23 cellular contexts compared by ENCODE assay signal in the genomic region with DNA sequence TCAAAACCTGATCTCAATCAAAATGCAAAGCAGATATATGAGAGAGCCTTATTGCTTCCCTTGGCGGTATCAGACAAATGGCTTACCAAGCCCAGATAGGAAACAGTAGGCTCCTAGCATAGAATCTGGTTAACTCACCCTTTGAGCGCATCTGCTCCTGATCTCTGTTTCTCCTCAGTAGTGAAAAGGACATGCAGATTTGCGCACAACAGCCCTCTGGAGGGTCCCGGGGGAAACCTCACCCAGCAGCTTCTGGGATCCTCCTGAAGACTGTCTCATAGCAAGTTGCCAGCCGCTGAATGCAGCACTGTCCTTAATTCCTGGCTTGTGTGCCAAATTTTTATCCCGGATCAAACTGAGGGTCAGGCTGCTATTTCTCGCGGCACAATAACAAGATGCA.
A peak's percentile ranks its signal among the peaks of the same experiment; 100 is the strongest.
DNase-seq lines count a peak whose midpoint lies in the region; ATAC-seq and TF ChIP-seq lines count a peak whose summit lies in the region.
"Had no signal": no experiment of that assay in that cellular context is flagged by ENCODE, and none has a peak within 500 bp of the region (broad histone marks: within the 10 kb centered on the region; RNA-seq: fewer than 3 reads in every experiment).

No MANE protein-coding gene starts in this region.

- no peaks in the 10 kb centered on the region for H3F3A ChIP-seq in GM23248 (ENCODE audit: insufficient read depth)
- no peaks in the 10 kb centered on the region for H3F3A ChIP-seq in SK-N-SH (replicated peaks; ENCODE audit: insufficient read depth)

- H3K79me2 ChIP-seq in GM23248 (ENCODE audit: insufficient read depth) (no peaks in the 10 kb centered on the region), SK-N-SH (ENCODE audit: insufficient read depth) (no peaks in the 10 kb centered on the region)

- H3K36me3 Mint-ChIP-seq in progenitor cell of endocrine pancreas (ENCODE audit: insufficient read depth) = peaks cover 3% of the 10 kb centered on the region

- POLR2A ChIA-PET in SK-N-SH (lab: Yijun Ruan, JAX) = no interaction called here

- H3K4me3 ChIP-seq in GM23248 (no peak overlapping the region), SK-N-SH (ENCODE audit: low read depth in 2 of 2, low read length in 1 of 2) (peak overlapping the region in 1 of 2 experiments; percentile 19; a peak in 2 of 4 replicates), foreskin fibroblast (ENCODE audit: low read depth in 1 of 2, low read length in 2 of 2) (peak overlapping the region; percentile 18 to 38)
- H3K4me3 ChIP-seq: colonic mucosa, lower lobe of right lung had no signal

- no peaks in the 10 kb centered on the region for H3K9me2 ChIP-seq in GM23248 (ENCODE audit: insufficient read depth)
- no peaks in the 10 kb centered on the region for H3K9me2 ChIP-seq in SK-N-SH

- H2AFZ ChIP-seq in GM23248 = peak overlapping the region; percentile 70
- H2AFZ ChIP-seq in SK-N-SH (ENCODE audit: low read depth) = peak overlapping the region; percentile 69

- no peaks in the 10 kb centered on the region for H4K20me1 ChIP-seq in GM23248 (ENCODE audit: insufficient read depth)
- no peaks in the 10 kb centered on the region for H4K20me1 ChIP-seq in SK-N-SH (ENCODE audit: insufficient read depth)

- H3K27ac ChIP-seq in GM23248 = no peak overlapping the region
- peak overlapping the region in 1 of 2 experiments; percentile 77; a peak in 2 of 4 replicates for H3K27ac ChIP-seq in SK-N-SH (ENCODE audit: low read depth in 2 of 2, low read length in 1 of 2)
- H3K27ac ChIP-seq: colonic mucosa, lower lobe of right lung had no signal

- H3K4me3 Mint-ChIP-seq in progenitor cell of endocrine pancreas (ENCODE audit: low read depth) = no peak overlapping the region
- H3K4me3 Mint-ChIP-seq: activated CD4-positive, alpha-beta memory T cell treated with anti-CD3 and anti-CD28 coated beads, Interleukin-2, amount 10 ng/mL, durations not matched to agents 7 days and 5 days; activated naive CD8-positive, alpha-beta T cell treated with anti-CD3 and anti-CD28 coated beads, Interleukin-2, amount 50 U/mL, for 24 hours had no signal

- no peak for TF ChIP-seq RAD21 in SK-N-SH (IDR thresholded peaks at IDR 0.05; ENCODE audit: low read length)

- H3K9ac ChIP-seq in GM23248 (no peak overlapping the region), SK-N-SH (no peak overlapping the region)

- H3K27ac Mint-ChIP-seq in progenitor cell of endocrine pancreas = peak overlapping the region; percentile 66
- H3K27ac Mint-ChIP-seq: activated CD4-positive, alpha-beta memory T cell treated with anti-CD3 and anti-CD28 coated beads, Interleukin-2, amount 10 ng/mL, durations not matched to agents 7 days and 5 days; activated naive CD8-positive, alpha-beta T cell treated with anti-CD3 and anti-CD28 coated beads, Interleukin-2, amount 50 U/mL, for 24 hours had no signal

- peaks cover 25% of the 10 kb centered on the region for H3K9me3 Mint-ChIP-seq in progenitor cell of endocrine pancreas (ENCODE audit: low read depth)
- H3K9me3 Mint-ChIP-seq: activated CD4-positive, alpha-beta memory T cell treated with anti-CD3 and anti-CD28 coated beads, Interleukin-2, amount 10 ng/mL, durations not matched to agents 7 days and 5 days had no signal

- 25 to 29% methylated on average over 8 of the region's 8 CpGs for WGBS in GM23248 (ENCODE audit: low coverage in 1 of 2, low lambda C conversion rate in 2 of 2, missing lambda C conversion rate in 2 of 2), 2 experiments
- WGBS in SK-N-SH (ENCODE audit: low lambda C conversion rate) = 42% methylated on average over 8 of the region's 8 CpGs

- H3K36me3 ChIP-seq in GM23248 (ENCODE audit: low read depth) (no peaks in the 10 kb centered on the region), SK-N-SH (replicated peaks in 1 of 2; ENCODE audit: control insufficient read depth in 1 of 2, insufficient read depth in 2 of 2, low read length in 1 of 2) (peaks cover 0 to 2% of the 10 kb centered on the region in 2 experiments)
- H3K36me3 ChIP-seq: colonic mucosa, lower lobe of right lung had no signal

- no peaks in the 10 kb centered on the region for H3K9me3 ChIP-seq in GM23248 (ENCODE audit: low read depth)
- H3K9me3 ChIP-seq in SK-N-SH = no peaks in the 10 kb centered on the region
- H3K9me3 ChIP-seq: colonic mucosa, lower lobe of right lung had no signal

- H3K27me3 Mint-ChIP-seq in progenitor cell of endocrine pancreas = no peaks in the 10 kb centered on the region

- TF ChIP-seq EP300 in SK-N-SH (IDR thresholded peaks at IDR 0.05; ENCODE audit: borderline replicate concordance in 1 of 2, low read depth in 1 of 2, low read length in 1 of 2) = no peak

- in situ Hi-C loops in GM23248 (cut with MboI) = no loop called here

- CTCF ChIA-PET in SK-N-SH (lab: Yijun Ruan, JAX) = interaction anchor here (0.6 to 1.2 kb wide), 2 partner anchors 78 to 351 kb away, joined by 3 read pairs; no protein-coding TSS in a partner anchor

- no peaks in the 10 kb centered on the region for H3K4me1 ChIP-seq in GM23248 (ENCODE audit: insufficient read depth)
- H3K4me1 ChIP-seq in SK-N-SH (ENCODE audit: control insufficient read depth in 1 of 2, insufficient read depth in 2 of 2, low read depth in 1 of 2, low read length in 1 of 2) = peaks cover 0 to 3% of the 10 kb centered on the region in 2 experiments; a peak in 2 of 4 replicates
- H3K4me1 ChIP-seq: colonic mucosa, lower lobe of right lung had no signal

- ATAC-seq in GM18502 (IDR thresholded peaks at IDR 0.05; ENCODE audit: poor library complexity, unreplicated experiment) (no peak), GM18907 (IDR thresholded peaks at IDR 0.05; ENCODE audit: unreplicated experiment) (no peak)
- ATAC-seq: activated naive CD8-positive, alpha-beta T cell treated with anti-CD3 and anti-CD28 coated beads, Interleukin-2, amount 50 U/mL, for 24 hours; lower lobe of right lung; stimulated activated naive CD8-positive, alpha-beta T cell treated with anti-CD3 and anti-CD28 coated beads, Interleukin-15, Interleukin-2, amounts not matched to agents 100 U/mL and 50 U/mL, for 24 hours had no signal

- DNase-seq in GM23248 (no peak), SK-N-SH (peak; percentile 7), foreskin fibroblast (peak in 1 of 2 donors; percentile 55), progenitor cell of endocrine pancreas (ENCODE audit: low spot score, unreplicated experiment) (no peak), cerebellum (ENCODE audit: low spot score) (no peak)
- DNase-seq in stimulated activated CD4-positive, alpha-beta T cell treated with anti-CD3 and anti-CD28 coated beads, Interleukin-4, amount 100 ng/mL, for 1 hour = no peak
- DNase-seq: activated CD4-positive, alpha-beta memory T cell treated with anti-CD3 and anti-CD28 coated beads, Interleukin-2, amount 10 ng/mL, durations not matched to agents 7 days and 5 days; activated CD4-positive, CD25-positive, alpha-beta regulatory T cell; activated effector memory CD4-positive, alpha-beta T cell treated with anti-CD3 and anti-CD28 coated beads, Interleukin-2, amount 50 U/mL, for 16 hours; activated naive CD8-positive, alpha-beta T cell treated with anti-CD3 and anti-CD28 coated beads, Interleukin-2, amount 50 U/mL, for 24 hours; colonic mucosa; DMS53; hippocampal formation; lower lobe of right lung; NCI-H1417; NCI-H2107; NCI-H510A treated with DMSO at 0.1 percent for 48 hours; occipital lobe; stimulated activated CD4-positive, alpha-beta T cell treated with anti-CD3 and anti-CD28 coated beads, Interleukin-4, amount 100 ng/mL, for 4 hours; stimulated activated naive CD8-positive, alpha-beta T cell treated with anti-CD3 and anti-CD28 coated beads, Interleukin-15, Interleukin-2, amounts not matched to agents 100 U/mL and 50 U/mL, for 24 hours; T-helper 9 cell had no signal

- TF ChIP-seq CTCF in SK-N-SH (IDR thresholded peaks at IDR 0.05) = no peak
- no peak for TF ChIP-seq CTCF in foreskin fibroblast (IDR thresholded peaks at IDR 0.05; ENCODE audit: low read depth, low read length)
- TF ChIP-seq CTCF in progenitor cell of endocrine pancreas (IDR thresholded peaks at IDR 0.05; ENCODE audit: unreplicated experiment) = no peak

- H3K27me3 ChIP-seq in GM23248 (replicated peaks; ENCODE audit: insufficient read depth) (no peaks in the 10 kb centered on the region), SK-N-SH (ENCODE audit: insufficient read depth) (no peaks in the 10 kb centered on the region)
- H3K27me3 ChIP-seq: colonic mucosa had no signal

- H3K4me1 Mint-ChIP-seq in progenitor cell of endocrine pancreas (ENCODE audit: low read depth) = peaks cover 16% of the 10 kb centered on the region

- H3K4me2 ChIP-seq in GM23248 (ENCODE audit: unreplicated experiment) (no peak overlapping the region), SK-N-SH (no peak overlapping the region)

TF ChIP-seq in SK-N-SH, 30 proteins besides CTCF, POLR2A, EP300 and RAD21:
- TF ChIP-seq FOXJ3 (CRISPR knock-in tag; IDR thresholded peaks at IDR 0.05) = no peak
- no peak for TF ChIP-seq MXI1 (IDR thresholded peaks at IDR 0.05; ENCODE audit: low read depth, low read length)
- TF ChIP-seq FOXM1 (IDR thresholded peaks at IDR 0.05; ENCODE audit: low read depth) = no peak
- TF ChIP-seq, protein P1, sequence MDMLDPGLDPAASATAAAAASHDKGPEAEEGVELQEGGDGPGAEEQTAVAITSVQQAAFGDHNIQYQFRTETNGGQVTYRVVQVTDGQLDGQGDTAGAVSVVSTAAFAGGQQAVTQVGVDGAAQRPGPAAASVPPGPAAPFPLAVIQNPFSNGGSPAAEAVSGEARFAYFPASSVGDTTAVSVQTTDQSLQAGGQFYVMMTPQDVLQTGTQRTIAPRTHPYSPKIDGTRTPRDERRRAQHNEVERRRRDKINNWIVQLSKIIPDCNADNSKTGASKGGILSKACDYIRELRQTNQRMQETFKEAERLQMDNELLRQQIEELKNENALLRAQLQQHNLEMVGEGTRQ (IDR thresholded peaks at IDR 0.05; ENCODE audit: borderline replicate concordance, low read depth, low read length) = no peak
- peak; percentile 8; the same call in 1 of the 2 replicates for TF ChIP-seq TCF12 (IDR thresholded peaks at IDR 0.05)
- 0 out of 2 replicates have a peak, but pooled peaks have one; percentile 9 for TF ChIP-seq GATA2 (CRISPR knock-in tag; IDR thresholded peaks at IDR 0.05)
TF ChIP-seq in SK-N-SH: peak in this region for 2.
